In the genomic region with DNA sequence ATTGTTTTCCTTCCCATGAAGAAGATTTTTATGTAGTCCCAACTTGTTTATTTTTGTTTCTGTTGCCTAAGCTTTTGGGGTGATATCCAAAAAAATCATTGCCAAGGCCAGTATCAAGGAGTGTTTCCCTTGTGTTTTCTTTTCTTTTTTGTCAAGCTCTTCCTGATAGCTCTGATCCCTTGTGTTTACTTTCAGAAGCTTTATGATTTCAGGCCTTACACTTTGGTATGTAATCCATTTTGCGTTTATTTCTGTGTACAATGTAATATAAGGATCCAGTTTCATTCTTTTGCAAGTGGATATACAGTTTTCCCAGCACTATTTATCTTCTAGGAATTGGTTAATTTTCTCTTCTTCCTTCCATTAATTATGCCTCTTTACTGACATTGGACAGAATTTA, we compare ENCODE assay signal across 28 cellular contexts.
"Had no signal": no experiment of that assay in that cellular context is flagged by ENCODE, and none has a peak within 500 bp of the region (broad histone marks: within the 10 kb centered on the region; RNA-seq: fewer than 3 reads in every experiment).

No MANE protein-coding gene starts in this region.

- H3K9me3 ChIP-seq: ascending aorta, breast epithelium, gastroesophageal sphincter, heart right ventricle had no signal

- H3K27ac ChIP-seq: ascending aorta, breast epithelium, cardiac muscle cell, coronary artery, dorsolateral prefrontal cortex, gastroesophageal sphincter, heart right ventricle had no signal

- H3K36me3 ChIP-seq: ascending aorta, breast epithelium, cardiac muscle cell, gastroesophageal sphincter, heart right ventricle had no signal

- H3K27me3 ChIP-seq: ascending aorta, breast epithelium, cardiac muscle cell, gastroesophageal sphincter, heart right ventricle had no signal

- H3K4me3 ChIP-seq: ascending aorta, breast epithelium, cardiac muscle cell, coronary artery, dorsolateral prefrontal cortex, gastroesophageal sphincter, heart right ventricle had no signal

- DNase-seq: activated CD4-positive, alpha-beta memory T cell treated with anti-CD3 and anti-CD28 coated beads for 36 hours; activated CD4-positive, alpha-beta T cell treated with anti-CD3 and anti-CD28 coated beads for 36 hours; activated CD4-positive, alpha-beta T cell treated with anti-CD3 and anti-CD28 coated beads, Interleukin-2, amount 10 ng/mL, durations not matched to agents 24 days and 14 days; activated CD4-positive, CD25-positive, alpha-beta regulatory T cell; activated CD4-positive, CD25-positive, alpha-beta regulatory T cell treated with anti-CD3 and anti-CD28 coated beads, Interleukin-2, amount 50 U/mL, for 72 hours; activated CD8-positive, alpha-beta memory T cell treated with anti-CD3 and anti-CD28 coated beads, Interleukin-2, amount 10 ng/mL, durations not matched to agents 7 days and 5 days; activated CD8-positive, alpha-beta memory T cell treated with anti-CD3 and anti-CD28 coated beads, Interleukin-2, amount 50 U/mL, for 4 hours; activated CD8-positive, alpha-beta T cell treated with anti-CD3 and anti-CD28 coated beads, Interleukin-2, amount 10 ng/mL, durations not matched to agents 7 days and 5 days; activated effector memory CD4-positive, alpha-beta T cell treated with anti-CD3 and anti-CD28 coated beads, Interleukin-2, amount 50 U/mL, for 16 hours; activated naive CD4-positive, alpha-beta T cell treated with anti-CD3 and anti-CD28 coated beads for 36 hours; activated naive CD8-positive, alpha-beta T cell treated with anti-CD3 and anti-CD28 coated beads for 36 hours; activated naive CD8-positive, alpha-beta T cell treated with anti-CD3 and anti-CD28 coated beads, Interleukin-2, amount 50 U/mL, for 24 hours; activated T-cell treated with anti-CD3 and anti-CD28 coated beads, Interleukin-2, amount 50 U/mL, for 1 hour; activated T-cell treated with anti-CD3 and anti-CD28 coated beads, Interleukin-2, amount 50 U/mL, for 48 hours; central memory CD4-positive, alpha-beta T cell; cerebellar nuclear complex; dorsolateral prefrontal cortex; effector memory CD4-positive, alpha-beta T cell; endodermal cell; foreskin melanocyte; heart right ventricle; T-helper 2 cell had no signal

- H3K4me1 ChIP-seq: ascending aorta, breast epithelium, gastroesophageal sphincter, heart right ventricle had no signal

- ATAC-seq: activated CD4-positive, alpha-beta T cell treated with anti-CD3 and anti-CD28 coated beads for 36 hours; activated CD8-positive, alpha-beta memory T cell treated with anti-CD3 and anti-CD28 coated beads, Interleukin-2, amount 10 ng/mL, durations not matched to agents 7 days and 5 days; activated CD8-positive, alpha-beta T cell treated with anti-CD3 and anti-CD28 coated beads, Interleukin-2, amount 10 ng/mL, durations not matched to agents 7 days and 5 days; activated naive CD8-positive, alpha-beta T cell treated with anti-CD3 and anti-CD28 coated beads, Interleukin-2, amount 50 U/mL, for 24 hours; esophagus mucosa; gastroesophageal sphincter; heart right ventricle had no signal
